In genomic region chr12:74599932-74600331, GRCh38 we compare ENCODE assay signal across 20 cellular contexts.
DNase-seq lines count a peak whose midpoint lies in the region; ATAC-seq, FAIRE-seq and TF ChIP-seq lines count a peak whose summit lies in the region.
"Had no signal": no experiment of that assay in that cellular context is flagged by ENCODE, and none has a peak within 500 bp of the region (broad histone marks: within the 10 kb centered on the region; RNA-seq: fewer than 3 reads in every experiment).

No MANE protein-coding gene starts in this region.

- no peaks in the 10 kb centered on the region for H3K36me3 ChIP-seq in K562 (ENCODE audit: control insufficient read depth, insufficient read depth, low read length)
- H3K36me3 ChIP-seq: BLaER1, HAP-1 had no signal

- H3K27ac Mint-ChIP-seq in Calu3 (ENCODE audit: unreplicated experiment) = peak overlapping the region; percentile 100
- H3K27ac Mint-ChIP-seq: B cell; CD4-positive, CD25-positive, alpha-beta regulatory T cell; CD8-positive, alpha-beta T cell had no signal

- intact Hi-C loops in Calu3 (cut with micrococcal nuclease; ENCODE audit: unreplicated experiment) (loop anchor here (5.0 kb wide), 2 partner anchors 63 to 198 kb away; partner anchors contain the start of gene ATXN7L3B), K562 (cut with micrococcal nuclease) (no loop called here)

- TF ChIP-seq POLR2A in A549 (IDR thresholded peaks at IDR 0.05; ENCODE audit: low read length) (no peak), K562 (conservative IDR thresholded peaks at IDR 0.05) (no peak)

- in situ Hi-C loops in K562 (cut with MboI) = no loop called here

- CTCF ChIA-PET in A549 (lab: Yijun Ruan, JAX) = no interaction called here
- CTCF ChIA-PET in Calu3 (lab: Charles Lee) = no interaction called here
- CTCF ChIA-PET in K562 (lab: Yijun Ruan, JAX; ENCODE audit: low intra/inter-chr PET ratio) = no interaction called here

- TF ChIP-seq CTCF in A549 (IDR thresholded peaks at IDR 0.05) (no peak), Calu3 (IDR thresholded peaks at IDR 0.05; ENCODE audit: unreplicated experiment) (no peak), K562 (IDR thresholded peaks at IDR 0.05 in 2 of 3, conservative IDR thresholded peaks at IDR 0.05 in 1 of 3; ENCODE audit: insufficient read depth in 2 of 3, low read depth in 1 of 3, low read length in 3 of 3) (no peak)

- peaks cover 33% of the 10 kb centered on the region for H3K36me3 Mint-ChIP-seq in Calu3 (ENCODE audit: insufficient read depth, unreplicated experiment)
- H3K36me3 Mint-ChIP-seq in activated T-cell treated with anti-CD3 and anti-CD28 coated beads, Interleukin-2, amount 50 U/mL, for 4 hours (ENCODE audit: insufficient read depth) = no peaks in the 10 kb centered on the region
- H3K36me3 Mint-ChIP-seq: CD4-positive, CD25-positive, alpha-beta regulatory T cell; CD8-positive, alpha-beta T cell had no signal

- no peak overlapping the region for H2AFZ ChIP-seq in K562 (ENCODE audit: low read depth, low read length)
- H2AFZ ChIP-seq: GM23248 had no signal

- POLR2A ChIA-PET in A549 (lab: Yijun Ruan, JAX) = no interaction called here
- POLR2A ChIA-PET in K562 (lab: Yijun Ruan, JAX) = no interaction called here

- no peaks in the 10 kb centered on the region for H4K20me1 ChIP-seq in K562 (replicated peaks; ENCODE audit: control insufficient read depth, insufficient read depth, low read length)
- H4K20me1 ChIP-seq: BLaER1 had no signal

- TF ChIP-seq EP300 in A549 (IDR thresholded peaks at IDR 0.05) (no peak), K562 (IDR thresholded peaks at IDR 0.05; ENCODE audit: low read length) (no peak)

- H3K4me3 ChIP-seq in A549 = no peak overlapping the region
- no peak overlapping the region for H3K4me3 ChIP-seq in K562
- H3K4me3 ChIP-seq: BLaER1, GM12878, GM23248, HAP-1 had no signal

- no peaks in the 10 kb centered on the region; the same call in 2 of the 3 replicates for H3K9me3 ChIP-seq in A549
- H3K9me3 ChIP-seq in K562 (replicated peaks; ENCODE audit: control insufficient read depth, insufficient read depth, low read depth, low read length) = no peaks in the 10 kb centered on the region
- H3K9me3 ChIP-seq: HAP-1 had no signal

- no peaks in the 10 kb centered on the region for H3K27me3 ChIP-seq in K562 (ENCODE audit: control insufficient read depth in 2 of 2, insufficient read depth in 2 of 2, low read length in 2 of 2)
- H3K27me3 ChIP-seq: BLaER1 had no signal

- H3K27ac ChIP-seq in A549 = no peak overlapping the region
- no peak overlapping the region for H3K27ac ChIP-seq in K562 (ENCODE audit: extremely low read depth, low read depth, low read length)
- H3K27ac ChIP-seq: BLaER1, C4-2B, GM23248 had no signal

- no peak overlapping the region for H3K4me3 Mint-ChIP-seq in Calu3 (ENCODE audit: low read depth, unreplicated experiment)
- H3K4me3 Mint-ChIP-seq in activated T-cell treated with anti-CD3 and anti-CD28 coated beads, Interleukin-2, amount 50 U/mL, for 4 hours = no peak overlapping the region
- H3K4me3 Mint-ChIP-seq: B cell; CD4-positive, CD25-positive, alpha-beta regulatory T cell; CD8-positive, alpha-beta T cell had no signal

- BruUV-seq in Calu3 (replicated peaks; lab: Mats Ljungman, UMichigan) (no TSS peak), K562 (replicated peaks; lab: Mats Ljungman, UMichigan) (no TSS peak)

- no peaks in the 10 kb centered on the region for H3K79me2 ChIP-seq in K562 (ENCODE audit: control insufficient read depth, insufficient read depth, low read length)

- no peak overlapping the region for H3K4me2 ChIP-seq in A549
- no peak overlapping the region for H3K4me2 ChIP-seq in K562 (ENCODE audit: insufficient read depth, low read length)
- H3K4me2 ChIP-seq: BLaER1 had no signal

- peaks cover 10% of the 10 kb centered on the region for H3K9me3 Mint-ChIP-seq in Calu3 (ENCODE audit: low read depth, unreplicated experiment)
- H3K9me3 Mint-ChIP-seq in activated T-cell treated with anti-CD3 and anti-CD28 coated beads, Interleukin-2, amount 50 U/mL, for 4 hours = peaks cover 8% of the 10 kb centered on the region

- no peak for ATAC-seq in A549
- no peak for ATAC-seq in K562
- ATAC-seq in activated T-cell treated with anti-CD3 and anti-CD28 coated beads, Interleukin-2, amount 50 U/mL, for 4 hours = no peak
- ATAC-seq: CD8-positive, alpha-beta T cell; GM12878 had no signal

- H3K4me1 ChIP-seq in A549 (no peaks in the 10 kb centered on the region), K562 (replicated peaks in 1 of 2; ENCODE audit: control insufficient read depth in 2 of 2, insufficient read depth in 2 of 2, low read length in 2 of 2) (no peaks in the 10 kb centered on the region)
- H3K4me1 ChIP-seq: BLaER1, HAP-1 had no signal

- 0% methylated on average over 1 of the region's 1 CpG for WGBS in A549 (ENCODE audit: missing lambda C conversion rate)
- 0% methylated on average over 1 of the region's 1 CpG for WGBS in K562 (ENCODE audit: insufficient coverage, low coverage, missing lambda C conversion rate)

- no peak overlapping the region for H3K9ac ChIP-seq in K562 (ENCODE audit: insufficient read depth in 1 of 2, low read depth in 2 of 2, low read length in 2 of 2)
- H3K9ac ChIP-seq: BLaER1, GM23248 had no signal

- no peaks in the 10 kb centered on the region for H3K9me1 ChIP-seq in K562 (ENCODE audit: control insufficient read depth, insufficient read depth, low read length)

- H3K4me1 Mint-ChIP-seq in Calu3 (ENCODE audit: low read depth, unreplicated experiment) = peaks cover 73% of the 10 kb centered on the region
- no peaks in the 10 kb centered on the region for H3K4me1 Mint-ChIP-seq in activated T-cell treated with anti-CD3 and anti-CD28 coated beads, Interleukin-2, amount 50 U/mL, for 4 hours (ENCODE audit: low read depth)
- H3K4me1 Mint-ChIP-seq: B cell; CD4-positive, CD25-positive, alpha-beta regulatory T cell had no signal

- no peaks in the 10 kb centered on the region for H3K27me3 Mint-ChIP-seq in Calu3 (ENCODE audit: unreplicated experiment)
- peaks cover 2% of the 10 kb centered on the region for H3K27me3 Mint-ChIP-seq in activated T-cell treated with anti-CD3 and anti-CD28 coated beads, Interleukin-2, amount 50 U/mL, for 4 hours (ENCODE audit: low read depth)
- H3K27me3 Mint-ChIP-seq: B cell; CD4-positive, CD25-positive, alpha-beta regulatory T cell had no signal

- FAIRE-seq in A549 (lab: Jason Lieb, UNC) (no peak), K562 (lab: Jason Lieb, UNC) (no peak)
- FAIRE-seq: GM12878, GM19239, H54 had no signal

- DNase-seq in A549 (ENCODE audit: low read depth in 1 of 2, low spot score in 1 of 2) = no peak
- no peak for DNase-seq in Calu3
- no peak for DNase-seq in K562 (ENCODE audit: extremely low read depth in 1 of 4, low spot score in 3 of 4)
- no peak for DNase-seq in activated T-cell treated with anti-CD3 and anti-CD28 coated beads, Interleukin-2, amount 50 U/mL, for 4 hours
- DNase-seq in AG20443 (ENCODE audit: low spot score) = no peak
- DNase-seq in activated T-cell treated with anti-CD3 and anti-CD28 coated beads for 4 hours = no peak
- DNase-seq: 8988T; CD4-positive, CD25-positive, alpha-beta regulatory T cell; CD8-positive, alpha-beta T cell; DMS79; EL; GDM1; GM23248 had no signal

- no peak for TF ChIP-seq RAD21 in A549 (conservative IDR thresholded peaks at IDR 0.05 in 1 of 2, IDR thresholded peaks at IDR 0.05 in 1 of 2)
- no peak for TF ChIP-seq RAD21 in K562 (CRISPR knock-in tag; conservative IDR thresholded peaks at IDR 0.05 in 1 of 2, IDR thresholded peaks at IDR 0.05 in 1 of 2)

TF ChIP-seq in A549, 52 proteins besides CTCF, POLR2A, EP300 and RAD21:
- TF ChIP-seq NFE2L2 (conservative IDR thresholded peaks at IDR 0.05; ENCODE audit: low read length) = no peak
- peak; percentile 74 for TF ChIP-seq ZFP36 (IDR thresholded peaks at IDR 0.05; ENCODE audit: borderline replicate concordance, partially characterized antibody)
- no peak for TF ChIP-seq JUN (IDR thresholded peaks at IDR 0.05)
- TF ChIP-seq JUNB (IDR thresholded peaks at IDR 0.05) = no peak
- TF ChIP-seq, protein P1, sequence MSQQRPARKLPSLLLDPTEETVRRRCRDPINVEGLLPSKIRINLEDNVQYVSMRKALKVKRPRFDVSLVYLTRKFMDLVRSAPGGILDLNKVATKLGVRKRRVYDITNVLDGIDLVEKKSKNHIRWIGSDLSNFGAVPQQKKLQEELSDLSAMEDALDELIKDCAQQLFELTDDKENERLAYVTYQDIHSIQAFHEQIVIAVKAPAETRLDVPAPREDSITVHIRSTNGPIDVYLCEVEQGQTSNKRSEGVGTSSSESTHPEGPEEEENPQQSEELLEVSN (IDR thresholded peaks at IDR 0.05; ENCODE audit: borderline replicate concordance, low read depth) = no peak
- no peak for TF ChIP-seq KDM5A (IDR thresholded peaks at IDR 0.05)
- TF ChIP-seq TP53 (CRISPR knock-in tag; IDR thresholded peaks at IDR 0.05) = no peak

TF ChIP-seq in K562, 482 proteins besides CTCF, POLR2A, EP300 and RAD21:
- TF ChIP-seq POLR3A (IDR thresholded peaks at IDR 0.05; ENCODE audit: borderline replicate concordance, extremely low read depth, insufficient read depth, insufficient read length) (no peak), ZFP36 (IDR thresholded peaks at IDR 0.05; ENCODE audit: low read depth, low read length, partially characterized antibody) (peak; percentile 50), SRF (CRISPR knock-in tag; IDR thresholded peaks at IDR 0.05) (no peak), ZNF197 (CRISPR knock-in tag; IDR thresholded peaks at IDR 0.05; ENCODE audit: low read depth) (no peak)
- TF ChIP-seq, protein P2, sequence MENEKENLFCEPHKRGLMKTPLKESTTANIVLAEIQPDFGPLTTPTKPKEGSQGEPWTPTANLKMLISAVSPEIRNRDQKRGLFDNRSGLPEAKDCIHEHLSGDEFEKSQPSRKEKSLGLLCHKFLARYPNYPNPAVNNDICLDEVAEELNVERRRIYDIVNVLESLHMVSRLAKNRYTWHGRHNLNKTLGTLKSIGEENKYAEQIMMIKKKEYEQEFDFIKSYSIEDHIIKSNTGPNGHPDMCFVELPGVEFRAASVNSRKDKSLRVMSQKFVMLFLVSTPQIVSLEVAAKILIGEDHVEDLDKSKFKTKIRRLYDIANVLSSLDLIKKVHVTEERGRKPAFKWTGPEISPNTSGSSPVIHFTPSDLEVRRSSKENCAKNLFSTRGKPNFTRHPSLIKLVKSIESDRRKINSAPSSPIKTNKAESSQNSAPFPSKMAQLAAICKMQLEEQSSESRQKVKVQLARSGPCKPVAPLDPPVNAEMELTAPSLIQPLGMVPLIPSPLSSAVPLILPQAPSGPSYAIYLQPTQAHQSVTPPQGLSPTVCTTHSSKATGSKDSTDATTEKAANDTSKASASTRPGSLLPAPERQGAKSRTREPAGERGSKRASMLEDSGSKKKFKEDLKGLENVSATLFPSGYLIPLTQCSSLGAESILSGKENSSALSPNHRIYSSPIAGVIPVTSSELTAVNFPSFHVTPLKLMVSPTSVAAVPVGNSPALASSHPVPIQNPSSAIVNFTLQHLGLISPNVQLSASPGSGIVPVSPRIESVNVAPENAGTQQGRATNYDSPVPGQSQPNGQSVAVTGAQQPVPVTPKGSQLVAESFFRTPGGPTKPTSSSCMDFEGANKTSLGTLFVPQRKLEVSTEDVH (IDR thresholded peaks at IDR 0.05; ENCODE audit: low read depth, partially characterized antibody) = no peak

Comparison
In these comparisons a context has a peak if more than half of its experiments do, and no peak if none do; other contexts are left out.
1. Of the 35 proteins assayed by ChIP-seq in both K562 and A549: peak only in K562: none; only in A549: none; in both: ZFP36; in neither: 34.